In the genomic region with DNA sequence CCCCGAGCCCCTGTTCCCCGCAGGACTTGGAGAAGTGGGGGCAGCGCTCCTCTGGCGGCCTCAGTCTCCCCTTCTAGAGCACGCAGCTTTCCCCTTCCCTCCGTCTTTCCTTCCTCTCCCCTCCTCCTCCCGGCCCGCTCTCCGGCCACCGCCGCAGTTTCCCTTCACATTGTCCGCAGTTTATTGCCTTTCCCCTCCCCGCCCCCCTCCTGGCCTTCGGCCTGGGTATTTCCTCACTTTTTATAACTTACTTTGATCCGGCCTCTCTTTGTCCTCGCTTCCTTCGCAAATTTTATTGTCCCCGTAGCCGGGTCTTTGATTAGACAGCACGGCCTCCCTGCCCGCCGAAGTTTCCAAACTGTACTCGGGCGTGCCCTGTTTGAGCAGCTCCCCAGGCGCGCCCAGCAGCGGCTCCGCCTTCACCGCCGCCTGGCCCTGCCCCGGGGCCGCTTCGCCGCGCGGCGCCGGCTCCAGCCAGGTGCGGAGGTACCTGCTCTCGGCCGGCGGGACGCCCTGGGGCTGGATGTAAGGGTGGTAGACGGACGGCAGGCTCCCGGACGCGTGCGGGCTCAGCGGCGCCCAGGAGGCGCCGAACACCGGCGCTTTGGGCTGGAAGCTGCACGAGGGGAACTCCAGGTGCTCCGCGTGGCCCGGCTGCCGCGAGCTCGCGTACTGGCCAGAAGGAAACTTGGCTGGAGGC, we compare ENCODE assay signal across 1 cellular context.
TF ChIP-seq lines count a peak whose summit lies in the region.

No MANE protein-coding gene starts in this region.

TF ChIP-seq in HEK293, 187 proteins besides CTCF, POLR2A, EP300 and RAD21 (continued from another document):
- TF ChIP-seq, protein P1, sequence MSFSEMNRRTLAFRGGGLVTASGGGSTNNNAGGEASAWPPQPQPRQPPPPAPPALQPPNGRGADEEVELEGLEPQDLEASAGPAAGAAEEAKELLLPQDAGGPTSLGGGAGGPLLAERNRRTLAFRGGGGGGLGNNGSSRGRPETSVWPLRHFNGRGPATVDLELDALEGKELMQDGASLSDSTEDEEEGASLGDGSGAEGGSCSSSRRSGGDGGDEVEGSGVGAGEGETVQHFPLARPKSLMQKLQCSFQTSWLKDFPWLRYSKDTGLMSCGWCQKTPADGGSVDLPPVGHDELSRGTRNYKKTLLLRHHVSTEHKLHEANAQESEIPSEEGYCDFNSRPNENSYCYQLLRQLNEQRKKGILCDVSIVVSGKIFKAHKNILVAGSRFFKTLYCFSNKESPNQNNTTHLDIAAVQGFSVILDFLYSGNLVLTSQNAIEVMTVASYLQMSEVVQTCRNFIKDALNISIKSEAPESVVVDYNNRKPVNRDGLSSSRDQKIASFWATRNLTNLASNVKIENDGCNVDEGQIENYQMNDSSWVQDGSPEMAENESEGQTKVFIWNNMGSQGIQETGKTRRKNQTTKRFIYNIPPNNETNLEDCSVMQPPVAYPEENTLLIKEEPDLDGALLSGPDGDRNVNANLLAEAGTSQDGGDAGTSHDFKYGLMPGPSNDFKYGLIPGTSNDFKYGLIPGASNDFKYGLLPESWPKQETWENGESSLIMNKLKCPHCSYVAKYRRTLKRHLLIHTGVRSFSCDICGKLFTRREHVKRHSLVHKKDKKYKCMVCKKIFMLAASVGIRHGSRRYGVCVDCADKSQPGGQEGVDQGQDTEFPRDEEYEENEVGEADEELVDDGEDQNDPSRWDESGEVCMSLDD (tag by site-specific recombination; IDR thresholded peaks at IDR 0.05): no peak
- TF ChIP-seq ZNF792 (tag by site-specific recombination; IDR thresholded peaks at IDR 0.05) (no peak), ZNF146 (tag by site-specific recombination; IDR thresholded peaks at IDR 0.05) (0 out of 2 replicates have a peak, but pooled peaks have one; percentile 15), ZNF366 (tag by site-specific recombination; conservative IDR thresholded peaks at IDR 0.05) (peak; percentile 82), ZNF391 (tag by site-specific recombination; IDR thresholded peaks at IDR 0.05; ENCODE audit: borderline replicate concordance, low read depth) (peak; percentile 40; the same call in 1 of the 2 replicates), ZNF837 (tag by site-specific recombination; IDR thresholded peaks at IDR 0.05) (0 out of 2 replicates have a peak, but pooled peaks have one; percentile 26), ZNF624 (tag by site-specific recombination; IDR thresholded peaks at IDR 0.05) (no peak), KLF8 (tag by site-specific recombination; IDR thresholded peaks at IDR 0.05) (peak; percentile 59; the same call in 1 of the 2 replicates), ZNF239 (tag by site-specific recombination; IDR thresholded peaks at IDR 0.05) (no peak; the same call in 1 of the 2 replicates), ZNF394 (tag by site-specific recombination; IDR thresholded peaks at IDR 0.05; ENCODE audit: borderline replicate concordance) (no peak), SP2 (tag by site-specific recombination; IDR thresholded peaks at IDR 0.05) (peak; percentile 45), KLF10 (tag by site-specific recombination; IDR thresholded peaks at IDR 0.05) (peak; percentile 26; the same call in 1 of the 2 replicates), ZSCAN23 (tag by site-specific recombination; IDR thresholded peaks at IDR 0.05) (no peak)
- TF ChIP-seq, protein P2, sequence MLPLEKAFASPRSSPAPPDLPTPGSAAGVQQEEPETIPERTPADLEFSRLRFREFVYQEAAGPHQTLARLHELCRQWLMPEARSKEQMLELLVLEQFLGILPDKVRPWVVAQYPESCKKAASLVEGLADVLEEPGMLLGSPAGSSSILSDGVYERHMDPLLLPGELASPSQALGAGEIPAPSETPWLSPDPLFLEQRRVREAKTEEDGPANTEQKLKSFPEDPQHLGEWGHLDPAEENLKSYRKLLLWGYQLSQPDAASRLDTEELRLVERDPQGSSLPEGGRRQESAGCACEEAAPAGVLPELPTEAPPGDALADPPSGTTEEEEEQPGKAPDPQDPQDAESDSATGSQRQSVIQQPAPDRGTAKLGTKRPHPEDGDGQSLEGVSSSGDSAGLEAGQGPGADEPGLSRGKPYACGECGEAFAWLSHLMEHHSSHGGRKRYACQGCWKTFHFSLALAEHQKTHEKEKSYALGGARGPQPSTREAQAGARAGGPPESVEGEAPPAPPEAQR (tag by site-specific recombination; IDR thresholded peaks at IDR 0.05): no peak
- TF ChIP-seq, protein P3, sequence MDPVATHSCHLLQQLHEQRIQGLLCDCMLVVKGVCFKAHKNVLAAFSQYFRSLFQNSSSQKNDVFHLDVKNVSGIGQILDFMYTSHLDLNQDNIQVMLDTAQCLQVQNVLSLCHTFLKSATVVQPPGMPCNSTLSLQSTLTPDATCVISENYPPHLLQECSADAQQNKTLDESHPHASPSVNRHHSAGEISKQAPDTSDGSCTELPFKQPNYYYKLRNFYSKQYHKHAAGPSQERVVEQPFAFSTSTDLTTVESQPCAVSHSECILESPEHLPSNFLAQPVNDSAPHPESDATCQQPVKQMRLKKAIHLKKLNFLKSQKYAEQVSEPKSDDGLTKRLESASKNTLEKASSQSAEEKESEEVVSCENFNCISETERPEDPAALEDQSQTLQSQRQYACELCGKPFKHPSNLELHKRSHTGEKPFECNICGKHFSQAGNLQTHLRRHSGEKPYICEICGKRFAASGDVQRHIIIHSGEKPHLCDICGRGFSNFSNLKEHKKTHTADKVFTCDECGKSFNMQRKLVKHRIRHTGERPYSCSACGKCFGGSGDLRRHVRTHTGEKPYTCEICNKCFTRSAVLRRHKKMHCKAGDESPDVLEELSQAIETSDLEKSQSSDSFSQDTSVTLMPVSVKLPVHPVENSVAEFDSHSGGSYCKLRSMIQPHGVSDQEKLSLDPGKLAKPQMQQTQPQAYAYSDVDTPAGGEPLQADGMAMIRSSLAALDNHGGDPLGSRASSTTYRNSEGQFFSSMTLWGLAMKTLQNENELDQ (tag by site-specific recombination; IDR thresholded peaks at IDR 0.05; ENCODE audit: low read depth): no peak
- TF ChIP-seq, protein P4, sequence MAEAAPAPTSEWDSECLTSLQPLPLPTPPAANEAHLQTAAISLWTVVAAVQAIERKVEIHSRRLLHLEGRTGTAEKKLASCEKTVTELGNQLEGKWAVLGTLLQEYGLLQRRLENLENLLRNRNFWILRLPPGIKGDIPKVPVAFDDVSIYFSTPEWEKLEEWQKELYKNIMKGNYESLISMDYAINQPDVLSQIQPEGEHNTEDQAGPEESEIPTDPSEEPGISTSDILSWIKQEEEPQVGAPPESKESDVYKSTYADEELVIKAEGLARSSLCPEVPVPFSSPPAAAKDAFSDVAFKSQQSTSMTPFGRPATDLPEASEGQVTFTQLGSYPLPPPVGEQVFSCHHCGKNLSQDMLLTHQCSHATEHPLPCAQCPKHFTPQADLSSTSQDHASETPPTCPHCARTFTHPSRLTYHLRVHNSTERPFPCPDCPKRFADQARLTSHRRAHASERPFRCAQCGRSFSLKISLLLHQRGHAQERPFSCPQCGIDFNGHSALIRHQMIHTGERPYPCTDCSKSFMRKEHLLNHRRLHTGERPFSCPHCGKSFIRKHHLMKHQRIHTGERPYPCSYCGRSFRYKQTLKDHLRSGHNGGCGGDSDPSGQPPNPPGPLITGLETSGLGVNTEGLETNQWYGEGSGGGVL (tag by site-specific recombination; IDR thresholded peaks at IDR 0.05): peak; percentile 41
- TF ChIP-seq, protein P5, sequence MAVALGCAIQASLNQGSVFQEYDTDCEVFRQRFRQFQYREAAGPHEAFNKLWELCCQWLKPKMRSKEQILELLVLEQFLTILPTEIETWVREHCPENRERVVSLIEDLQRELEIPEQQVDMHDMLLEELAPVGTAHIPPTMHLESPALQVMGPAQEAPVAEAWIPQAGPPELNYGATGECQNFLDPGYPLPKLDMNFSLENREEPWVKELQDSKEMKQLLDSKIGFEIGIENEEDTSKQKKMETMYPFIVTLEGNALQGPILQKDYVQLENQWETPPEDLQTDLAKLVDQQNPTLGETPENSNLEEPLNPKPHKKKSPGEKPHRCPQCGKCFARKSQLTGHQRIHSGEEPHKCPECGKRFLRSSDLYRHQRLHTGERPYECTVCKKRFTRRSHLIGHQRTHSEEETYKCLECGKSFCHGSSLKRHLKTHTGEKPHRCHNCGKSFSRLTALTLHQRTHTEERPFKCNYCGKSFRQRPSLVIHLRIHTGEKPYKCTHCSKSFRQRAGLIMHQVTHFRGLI (tag by site-specific recombination; IDR thresholded peaks at IDR 0.05): peak; percentile 68; the same call in 1 of the 2 replicates
TF ChIP-seq in HEK293: peak in this region for 32.
